ENCODE assay signal across 14 cellular contexts in the genomic region with DNA sequence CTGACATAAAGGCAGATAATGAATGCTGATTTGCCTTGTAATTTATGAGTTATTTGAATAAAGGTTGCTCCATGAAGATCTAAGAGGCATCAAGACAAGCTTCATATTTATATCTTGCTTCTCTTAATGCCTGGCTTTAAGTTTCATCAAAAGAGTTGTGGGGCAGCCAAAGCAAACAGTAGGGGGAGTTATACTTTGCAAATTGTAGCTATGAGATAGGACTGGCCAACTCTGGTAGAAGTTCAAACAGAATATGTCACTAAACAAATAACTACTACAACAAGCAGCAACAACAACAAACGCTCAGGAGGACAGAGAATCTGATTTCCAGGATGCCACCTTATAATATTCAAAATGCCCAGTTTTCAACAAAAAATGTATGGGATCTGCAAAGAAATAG.
A peak's percentile ranks its signal among the peaks of the same experiment; 100 is the strongest.
DNase-seq lines count a peak whose midpoint lies in the region; ATAC-seq and TF ChIP-seq lines count a peak whose summit lies in the region.
"Had no signal": no experiment of that assay in that cellular context is flagged by ENCODE, and none has a peak within 500 bp of the region (broad histone marks: within the 10 kb centered on the region; RNA-seq: fewer than 3 reads in every experiment).

No MANE protein-coding gene starts in this region.

- ATAC-seq in HG02763 (IDR thresholded peaks at IDR 0.05; ENCODE audit: unreplicated experiment), result no peak
- ATAC-seq: naive thymus-derived CD4-positive, alpha-beta T cell had no signal

- H3K9me3 Mint-ChIP-seq in HFFc6, result no peaks in the 10 kb centered on the region

- peaks cover 13% of the 10 kb centered on the region for H3K4me1 Mint-ChIP-seq in HFFc6 (ENCODE audit: low read depth)
- H3K4me1 Mint-ChIP-seq: naive thymus-derived CD4-positive, alpha-beta T cell had no signal

- H3K36me3 Mint-ChIP-seq in HFFc6 (ENCODE audit: low read depth), result no peaks in the 10 kb centered on the region
- H3K36me3 Mint-ChIP-seq: naive thymus-derived CD4-positive, alpha-beta T cell had no signal

- DNase-seq in HFFc6 (no peak), SHP77 treated with DMSO at 0.1 percent for 48 hours (lab: John Stamatoyannopoulos, UW) (peak; percentile 25), fibroblast of pulmonary artery (ENCODE audit: low read depth) (no peak), GM19240 (ENCODE audit: insufficient read length, low spot score) (no peak), CD1c-positive myeloid dendritic cell (ENCODE audit: extremely low spot score) (no peak)
- no peak for DNase-seq in stimulated activated CD4-positive, alpha-beta T cell treated with anti-CD3 and anti-CD28 coated beads, Interleukin-1b, Interleukin-23, amount 100 ng/mL, for 48 hours
- DNase-seq: caudate nucleus; HCEC 1CT; left ventricle myocardium inferior; naive thymus-derived CD4-positive, alpha-beta T cell; NCI-H748 treated with DMSO at 0.1 percent for 48 hours; SJCRH30 had no signal

- TF ChIP-seq CTCF in C4-2B (conservative IDR thresholded peaks at IDR 0.05) (peak; percentile 43), HFFc6 (IDR thresholded peaks at IDR 0.05) (peak; percentile 31; the same call in 1 of the 2 replicates), fibroblast of pulmonary artery (IDR thresholded peaks at IDR 0.05; ENCODE audit: low read length, missing control alignments) (peak; percentile 16)

- no peak overlapping the region for H3K4me3 Mint-ChIP-seq in HFFc6
- H3K4me3 Mint-ChIP-seq: naive thymus-derived CD4-positive, alpha-beta T cell had no signal

- no peak overlapping the region for H3K27ac ChIP-seq in C4-2B
- H3K27ac ChIP-seq: left ventricle myocardium inferior, SJCRH30 had no signal

- H3K27ac Mint-ChIP-seq in HFFc6, result no peak overlapping the region
- H3K27ac Mint-ChIP-seq: naive thymus-derived CD4-positive, alpha-beta T cell had no signal

- no peaks in the 10 kb centered on the region; the same call in none of the 2 replicates for H3K27me3 Mint-ChIP-seq in HFFc6 (ENCODE audit: insufficient read depth)

- H3K4me3 ChIP-seq in fibroblast of pulmonary artery (replicated peaks; ENCODE audit: low read depth, low read length), result no peak overlapping the region
- H3K4me3 ChIP-seq: left ventricle myocardium inferior, SJCRH30 had no signal
